Comparison of ENCODE assay signal across 1 cellular context in genomic region chr20:53712212-53712977, GRCh38.
TF ChIP-seq lines count a peak whose summit lies in the region.

No MANE protein-coding gene starts in this region.

TF ChIP-seq in HepG2, 621 proteins besides CTCF, POLR2A, EP300 and RAD21 (continued from another document and continues in another):
- no peak for TF ChIP-seq PAF1 (CRISPR knock-in tag; IDR thresholded peaks at IDR 0.05)
- TF ChIP-seq SNAPC2 (CRISPR knock-in tag; IDR thresholded peaks at IDR 0.05): peak; percentile 87
- peak; percentile 60; the same call in 1 of the 2 replicates for TF ChIP-seq THYN1 (CRISPR knock-in tag; IDR thresholded peaks at IDR 0.05; ENCODE audit: borderline replicate concordance, low read depth)
- TF ChIP-seq U2AF1 (optimal IDR thresholded peaks at IDR 0.05; ENCODE audit: low read depth, low read length): peak; percentile 44
- no peak for TF ChIP-seq MLXIP (CRISPR knock-in tag; IDR thresholded peaks at IDR 0.05; ENCODE audit: borderline replicate concordance)
- TF ChIP-seq STAT6 (CRISPR knock-in tag; IDR thresholded peaks at IDR 0.05; ENCODE audit: borderline replicate concordance): no peak
- 0 out of 2 replicates have a peak, but pooled peaks have one; percentile 56 for TF ChIP-seq ZBTB33 (CRISPR knock-in tag; IDR thresholded peaks at IDR 0.05)
- no peak for TF ChIP-seq ZNF235 (CRISPR knock-in tag; IDR thresholded peaks at IDR 0.05; ENCODE audit: borderline replicate concordance)
- 0 out of 2 replicates have a peak, but pooled peaks have one; percentile 36 for TF ChIP-seq ZNF644 (CRISPR knock-in tag; IDR thresholded peaks at IDR 0.05; ENCODE audit: low read depth)
- TF ChIP-seq SCMH1 (CRISPR knock-in tag; IDR thresholded peaks at IDR 0.05; ENCODE audit: borderline replicate concordance): no peak
- peak; percentile 89 for TF ChIP-seq ZNF652 (CRISPR knock-in tag; IDR thresholded peaks at IDR 0.05; ENCODE audit: borderline replicate concordance, low read depth)
- no peak for TF ChIP-seq LRRFIP1 (CRISPR knock-in tag; conservative IDR thresholded peaks at IDR 0.05)
- TF ChIP-seq ZKSCAN8 (CRISPR knock-in tag; IDR thresholded peaks at IDR 0.05; ENCODE audit: borderline replicate concordance): no peak
- no peak for TF ChIP-seq ZNF207 (IDR thresholded peaks at IDR 0.05; ENCODE audit: borderline replicate concordance)
- peak; percentile 5; the same call in 1 of the 2 replicates for TF ChIP-seq ZFP91 (CRISPR knock-in tag; IDR thresholded peaks at IDR 0.05; ENCODE audit: borderline replicate concordance)
- TF ChIP-seq IRX3 (CRISPR knock-in tag; IDR thresholded peaks at IDR 0.05; ENCODE audit: borderline replicate concordance, low read depth): 0 out of 2 replicates have a peak, but pooled peaks have one; percentile 45
- TF ChIP-seq HINFP (CRISPR knock-in tag; IDR thresholded peaks at IDR 0.05; ENCODE audit: low read depth): no peak
- TF ChIP-seq TGIF2 (CRISPR knock-in tag; IDR thresholded peaks at IDR 0.05): no peak
- peak; percentile 36; the same call in 1 of the 2 replicates for TF ChIP-seq ARID5B (CRISPR knock-in tag; IDR thresholded peaks at IDR 0.05)
- TF ChIP-seq ZHX2 (IDR thresholded peaks at IDR 0.05; ENCODE audit: low read depth): no peak
- TF ChIP-seq ZHX2 (CRISPR knock-in tag; IDR thresholded peaks at IDR 0.05; ENCODE audit: borderline replicate concordance): no peak
- TF ChIP-seq LBX2 (CRISPR knock-in tag; IDR thresholded peaks at IDR 0.05; ENCODE audit: borderline replicate concordance): no peak
- TF ChIP-seq SMARCC2 (IDR thresholded peaks at IDR 0.05): no peak
- no peak for TF ChIP-seq TFAP4 (IDR thresholded peaks at IDR 0.05; ENCODE audit: borderline replicate concordance, low read depth)
